Comparison of ENCODE assay signal across 1 cellular context in the genomic region with DNA sequence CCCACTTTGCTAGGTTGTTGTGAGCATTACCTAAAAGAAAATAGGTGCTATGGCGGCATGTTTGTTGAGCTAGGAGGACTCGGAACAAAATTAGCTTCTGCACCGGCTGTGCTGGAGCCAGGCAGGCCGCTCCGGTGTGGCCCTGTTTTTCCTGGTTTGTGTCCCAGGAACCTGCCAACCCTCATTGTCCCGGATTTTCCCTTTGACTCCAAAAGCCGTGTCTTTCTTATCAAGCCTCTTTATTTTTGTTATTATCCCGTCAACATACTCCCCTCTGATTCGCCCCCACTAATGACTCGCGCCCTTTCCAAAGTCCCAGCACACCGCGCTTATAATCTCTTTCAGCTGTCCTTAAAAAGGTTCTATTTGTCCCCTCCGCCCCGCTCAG.
TF ChIP-seq lines count a peak whose summit lies in the region.

No MANE protein-coding gene starts in this region.

TF ChIP-seq in GM23338, 12 proteins besides CTCF, POLR2A, EP300 and RAD21 (continued from another document):
- TF ChIP-seq JUNB (IDR thresholded peaks at IDR 0.05; ENCODE audit: unreplicated experiment), result no peak
- no peak for TF ChIP-seq NANOG (IDR thresholded peaks at IDR 0.05; ENCODE audit: borderline replicate concordance)
- TF ChIP-seq EZH2 (IDR thresholded peaks at IDR 0.05; ENCODE audit: low read depth, unreplicated experiment), result no peak
- TF ChIP-seq, protein P1, sequence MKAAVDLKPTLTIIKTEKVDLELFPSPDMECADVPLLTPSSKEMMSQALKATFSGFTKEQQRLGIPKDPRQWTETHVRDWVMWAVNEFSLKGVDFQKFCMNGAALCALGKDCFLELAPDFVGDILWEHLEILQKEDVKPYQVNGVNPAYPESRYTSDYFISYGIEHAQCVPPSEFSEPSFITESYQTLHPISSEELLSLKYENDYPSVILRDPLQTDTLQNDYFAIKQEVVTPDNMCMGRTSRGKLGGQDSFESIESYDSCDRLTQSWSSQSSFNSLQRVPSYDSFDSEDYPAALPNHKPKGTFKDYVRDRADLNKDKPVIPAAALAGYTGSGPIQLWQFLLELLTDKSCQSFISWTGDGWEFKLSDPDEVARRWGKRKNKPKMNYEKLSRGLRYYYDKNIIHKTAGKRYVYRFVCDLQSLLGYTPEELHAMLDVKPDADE (IDR thresholded peaks at IDR 0.05), result no peak
- TF ChIP-seq, protein P2, sequence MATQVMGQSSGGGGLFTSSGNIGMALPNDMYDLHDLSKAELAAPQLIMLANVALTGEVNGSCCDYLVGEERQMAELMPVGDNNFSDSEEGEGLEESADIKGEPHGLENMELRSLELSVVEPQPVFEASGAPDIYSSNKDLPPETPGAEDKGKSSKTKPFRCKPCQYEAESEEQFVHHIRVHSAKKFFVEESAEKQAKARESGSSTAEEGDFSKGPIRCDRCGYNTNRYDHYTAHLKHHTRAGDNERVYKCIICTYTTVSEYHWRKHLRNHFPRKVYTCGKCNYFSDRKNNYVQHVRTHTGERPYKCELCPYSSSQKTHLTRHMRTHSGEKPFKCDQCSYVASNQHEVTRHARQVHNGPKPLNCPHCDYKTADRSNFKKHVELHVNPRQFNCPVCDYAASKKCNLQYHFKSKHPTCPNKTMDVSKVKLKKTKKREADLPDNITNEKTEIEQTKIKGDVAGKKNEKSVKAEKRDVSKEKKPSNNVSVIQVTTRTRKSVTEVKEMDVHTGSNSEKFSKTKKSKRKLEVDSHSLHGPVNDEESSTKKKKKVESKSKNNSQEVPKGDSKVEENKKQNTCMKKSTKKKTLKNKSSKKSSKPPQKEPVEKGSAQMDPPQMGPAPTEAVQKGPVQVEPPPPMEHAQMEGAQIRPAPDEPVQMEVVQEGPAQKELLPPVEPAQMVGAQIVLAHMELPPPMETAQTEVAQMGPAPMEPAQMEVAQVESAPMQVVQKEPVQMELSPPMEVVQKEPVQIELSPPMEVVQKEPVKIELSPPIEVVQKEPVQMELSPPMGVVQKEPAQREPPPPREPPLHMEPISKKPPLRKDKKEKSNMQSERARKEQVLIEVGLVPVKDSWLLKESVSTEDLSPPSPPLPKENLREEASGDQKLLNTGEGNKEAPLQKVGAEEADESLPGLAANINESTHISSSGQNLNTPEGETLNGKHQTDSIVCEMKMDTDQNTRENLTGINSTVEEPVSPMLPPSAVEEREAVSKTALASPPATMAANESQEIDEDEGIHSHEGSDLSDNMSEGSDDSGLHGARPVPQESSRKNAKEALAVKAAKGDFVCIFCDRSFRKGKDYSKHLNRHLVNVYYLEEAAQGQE (IDR thresholded peaks at IDR 0.05; ENCODE audit: unreplicated experiment), result no peak
